19 cellular contexts compared by ENCODE assay signal in the genomic region with DNA sequence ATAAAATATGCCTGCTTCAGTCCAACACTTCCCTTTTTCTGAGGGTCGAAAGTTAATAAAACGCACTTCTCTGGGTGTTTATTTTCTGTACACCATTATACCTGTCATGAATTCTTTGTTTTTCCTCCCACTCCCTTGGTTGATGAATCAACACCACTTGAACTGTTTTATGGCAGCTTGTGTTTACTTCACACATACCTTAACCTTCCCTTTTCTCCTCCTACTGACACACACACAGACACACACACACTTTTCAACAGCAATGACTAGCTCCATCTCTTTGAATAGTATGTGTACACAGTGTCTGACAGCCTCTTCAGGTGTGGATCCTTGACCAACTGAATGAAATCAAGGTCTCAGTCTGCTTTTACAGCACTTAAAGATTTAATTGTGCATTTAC.
A peak's percentile ranks its signal among the peaks of the same experiment; 100 is the strongest.
DNase-seq lines count a peak whose midpoint lies in the region; ATAC-seq, FAIRE-seq and TF ChIP-seq lines count a peak whose summit lies in the region.
"Had no signal": no experiment of that assay in that cellular context is flagged by ENCODE, and none has a peak within 500 bp of the region (broad histone marks: within the 10 kb centered on the region; RNA-seq: fewer than 3 reads in every experiment).

No MANE protein-coding gene starts in this region.

- POLR2A ChIA-PET in Caco-2 (lab: Charles Lee), result no interaction called here

- no peak overlapping the region for H3K4me3 Mint-ChIP-seq in Caco-2 (ENCODE audit: unreplicated experiment)
- H3K4me3 Mint-ChIP-seq: effector memory CD8-positive, alpha-beta T cell; H9 had no signal

- intact Hi-C loops in Caco-2 (cut with micrococcal nuclease; ENCODE audit: unreplicated experiment), result loop anchor here (1.0 kb wide), 2 partner anchors 51 to 398 kb away; no protein-coding TSS in a partner anchor

- no peaks in the 10 kb centered on the region for H3K27me3 Mint-ChIP-seq in Caco-2 (ENCODE audit: insufficient read depth, unreplicated experiment)

- no peak for TF ChIP-seq POLR2A in H54 (IDR thresholded peaks at IDR 0.05; ENCODE audit: low read depth, low read length)

- H3K36me3 Mint-ChIP-seq in Caco-2 (ENCODE audit: insufficient read depth, unreplicated experiment), result no peaks in the 10 kb centered on the region

- H3K9me3 Mint-ChIP-seq in Caco-2 (ENCODE audit: unreplicated experiment), result no peaks in the 10 kb centered on the region
- H3K9me3 Mint-ChIP-seq: effector memory CD8-positive, alpha-beta T cell; H9 had no signal

- H3K9me3 ChIP-seq in Caco-2, result no peaks in the 10 kb centered on the region
- H3K9me3 ChIP-seq: neutrophil, sigmoid colon had no signal

- in situ Hi-C loops in KBM-7 (cut with MboI; ENCODE audit: low pct_unique_long_range_greater_than_20kb, low sequenced_read_pairs), result no loop called here

- TF ChIP-seq CTCF in Caco-2 (IDR thresholded peaks at IDR 0.05; ENCODE audit: insufficient read depth in 1 of 2, low read depth in 1 of 2, low read length in 1 of 2, severe bottlenecking in 1 of 2, unreplicated experiment in 1 of 2) (no peak), coronary artery (IDR thresholded peaks at IDR 0.05) (no peak)

- no TSS peak for BruUV-seq in Caco-2 (replicated peaks; lab: Mats Ljungman, UMichigan)

- CTCF ChIA-PET in Caco-2 (lab: Charles Lee), result interaction anchor here (0.6 to 0.7 kb wide), 2 partner anchors 219 to 1992 kb away, joined by 3 to 6 read pairs; no protein-coding TSS in a partner anchor

- FAIRE-seq in H54 (lab: Jason Lieb, UNC), result no peak

- DNase-seq in Caco-2 (peak; percentile 57 to 60), KBM-7 (peak; percentile 13), SHP77 (lab: John Stamatoyannopoulos, UW) (peak; percentile 51 to 63), iris pigment epithelial cell (ENCODE audit: low read depth) (peak; percentile 12), H54 (ENCODE audit: insufficient read length, low spot score) (no peak), mucosa of gallbladder (ENCODE audit: low spot score) (no peak), coronary artery (ENCODE audit: low spot score) (no peak)
- DNase-seq: activated CD4-positive, CD25-positive, alpha-beta regulatory T cell treated with anti-CD3 and anti-CD28 coated beads, Interleukin-2, amount 50 U/mL, for 72 hours; activated CD8-positive, alpha-beta memory T cell treated with anti-CD3 and anti-CD28 coated beads, Interleukin-2, amount 50 U/mL, for 4 hours; activated naive CD4-positive, alpha-beta T cell treated with Interleukin-2 at 50 U/mL for 16 hours; effector memory CD8-positive, alpha-beta T cell; foreskin melanocyte; H9; NCI-H2107; sigmoid colon; stimulated activated CD4-positive, alpha-beta T cell treated with anti-CD3 and anti-CD28 coated beads, Interleukin-4, amount 100 ng/mL, for 4 hours; T-helper 1 cell had no signal

- H3K4me1 ChIP-seq in Caco-2, result peaks cover 15% of the 10 kb centered on the region; the same call in 1 of the 2 replicates
- H3K4me1 ChIP-seq: sigmoid colon had no signal

- H3K27ac Mint-ChIP-seq in Caco-2 (ENCODE audit: unreplicated experiment), result no peak overlapping the region
- H3K27ac Mint-ChIP-seq: effector memory CD8-positive, alpha-beta T cell; H9 had no signal

- H3K4me1 Mint-ChIP-seq in Caco-2 (ENCODE audit: low read depth, unreplicated experiment), result peaks cover 8% of the 10 kb centered on the region

- H3K36me3 ChIP-seq in Caco-2 (ENCODE audit: control insufficient read depth, insufficient read depth, low read length), result no peaks in the 10 kb centered on the region
- H3K36me3 ChIP-seq: neutrophil, sigmoid colon had no signal

- H3K27ac ChIP-seq in coronary artery, result no peak overlapping the region
- H3K27ac ChIP-seq: neutrophil, sigmoid colon had no signal

- no peaks in the 10 kb centered on the region for H3K27me3 ChIP-seq in Caco-2 (replicated peaks; ENCODE audit: control insufficient read depth, insufficient read depth, low read length)
- H3K27me3 ChIP-seq: neutrophil, sigmoid colon had no signal

- H3K4me3 ChIP-seq in Caco-2 (ENCODE audit: low read depth, low read length) (no peak overlapping the region), coronary artery (no peak overlapping the region)
- H3K4me3 ChIP-seq: sigmoid colon had no signal

- ATAC-seq in HG03196 (IDR thresholded peaks at IDR 0.05; ENCODE audit: unreplicated experiment), result no peak
- ATAC-seq: effector memory CD8-positive, alpha-beta T cell had no signal

Comparison
In these comparisons a context has a peak if more than half of its experiments do, and no peak if none do; other contexts are left out.
1. DNase-seq: peak in Caco-2 (2 of 2), KBM-7 (single experiment), SHP77 (2 of 2) and iris pigment epithelial cell (single experiment); none in H54 (single experiment), mucosa of gallbladder (single experiment) and coronary artery (single experiment).